In genomic region chr15:63380828-63381282, GRCh38 we compare ENCODE assay signal across 11 cellular contexts. TPM values are rescaled to one million over a fixed set of nuclear protein-coding genes. Genes with fewer than 3 reads are reported as not detected.
DNase-seq lines count a peak whose midpoint lies in the region; ATAC-seq and TF ChIP-seq lines count a peak whose summit lies in the region.
"Had no signal": no experiment of that assay in that cellular context is flagged by ENCODE, and none has a peak within 500 bp of the region (broad histone marks: within the 10 kb centered on the region; RNA-seq: fewer than 3 reads in every experiment).

No MANE protein-coding gene starts in this region.

- peaks cover 23% of the 10 kb centered on the region for H3K4me1 Mint-ChIP-seq in nephron

- ATAC-seq in HG03565 (IDR thresholded peaks at IDR 0.05; ENCODE audit: unreplicated experiment), result no peak

- DNase-seq in AG04449 (ENCODE audit: low read depth, low spot score) (no peak), MG63 (no peak), inferior parietal cortex (ENCODE audit: extremely low spot score) (no peak), DMS53 treated with DMSO at 0.1 percent for 48 hours (lab: John Stamatoyannopoulos, UW; ENCODE audit: unreplicated experiment) (no peak), posterior cingulate gyrus (no peak)
- DNase-seq: activated CD4-positive, CD25-positive, alpha-beta regulatory T cell; foreskin melanocyte; NCI-H1694 had no signal

- intact Hi-C loops in posterior cingulate gyrus (cut with DNase I), result no loop called here

- peaks cover 13% of the 10 kb centered on the region for H3K4me1 ChIP-seq in ectodermal cell (ENCODE audit: control insufficient read depth, insufficient read depth, low read length)

- H3K27me3 ChIP-seq in MG63 (no peaks in the 10 kb centered on the region), ectodermal cell (ENCODE audit: control insufficient read depth, insufficient read depth, low read length, poor library complexity, severe bottlenecking) (peaks cover 41% of the 10 kb centered on the region)

- no peak for TF ChIP-seq CTCF in AG04449 (IDR thresholded peaks at IDR 0.05; ENCODE audit: insufficient read depth, low read length, missing control alignments)
- TF ChIP-seq CTCF in nephron (IDR thresholded peaks at IDR 0.05; ENCODE audit: unreplicated experiment in 3 of 3), result no peak

- no peaks in the 10 kb centered on the region; the same call in none of the 2 replicates for H3K9me3 ChIP-seq in MG63
- H3K9me3 ChIP-seq in ectodermal cell (ENCODE audit: control insufficient read depth, low read length), result no peaks in the 10 kb centered on the region

- H3K27me3 Mint-ChIP-seq in nephron (ENCODE audit: low read depth), result peaks cover 60% of the 10 kb centered on the region

- H3K36me3 ChIP-seq in MG63 (no peaks in the 10 kb centered on the region), ectodermal cell (ENCODE audit: control insufficient read depth, insufficient read depth, low read length) (no peaks in the 10 kb centered on the region)

- H3K9me3 Mint-ChIP-seq in nephron, result no peaks in the 10 kb centered on the region

- 83 to 86% methylated on average over 13 of the region's 13 CpGs for WGBS in ectodermal cell, 2 experiments

- H3K27ac ChIP-seq in ectodermal cell (ENCODE audit: insufficient read depth, low read depth, low read length, poor library complexity, severe bottlenecking), result no peak overlapping the region

- H3K4me3 Mint-ChIP-seq in nephron, result peak overlapping the region; percentile 82 to 87 (median 85)

- POLR2A ChIA-PET in AG04449 (lab: Yijun Ruan, JAX), result no interaction called here

- CTCF ChIA-PET in AG04449 (lab: Yijun Ruan, JAX), result interaction anchor here (0.6 to 2.7 kb wide), 5 partner anchors 10 to 178 kb away, joined by 3 to 9 read pairs (median 6); no protein-coding TSS in a partner anchor

- H3K4me3 ChIP-seq in AG04449 (ENCODE audit: low read depth, low read length) (peak overlapping the region; percentile 73), MG63 (peak overlapping the region; percentile 49), ectodermal cell (ENCODE audit: insufficient read depth, low read depth, low read length) (peak overlapping the region; percentile 37)

- peak overlapping the region; percentile 55 to 73 (median 71) for H3K27ac Mint-ChIP-seq in nephron

- H3K36me3 Mint-ChIP-seq in nephron (ENCODE audit: low read depth), result no peaks in the 10 kb centered on the region

RNA-seq across cellular contexts. Expression of gene CA12, which starts 0.8 kb away (rescaled TPM):
- total RNA-seq in MG63 (2014; rRNA removed; shearing (Covaris generic); ENCODE audit: low replicate concordance), result 4.7 and 4.8 TPM in 2 replicates
- 0.91 TPM for polyA plus RNA-seq in ectodermal cell (2013, experiment 1 of 4)
- 0.64 TPM for polyA plus RNA-seq in ectodermal cell (2013, experiment 2 of 4)
- 0.80 TPM for polyA plus RNA-seq in ectodermal cell (2013, experiment 3 of 4)
- 1.2 TPM for polyA plus RNA-seq in ectodermal cell (2013, experiment 4 of 4)
